In genomic region chr9:86839522-86839921, GRCh38 we compare ENCODE assay signal across 32 cellular contexts.
"Had no signal": no experiment of that assay in that cellular context is flagged by ENCODE, and none has a peak within 500 bp of the region (broad histone marks: within the 10 kb centered on the region; RNA-seq: fewer than 3 reads in every experiment).

No MANE protein-coding gene starts in this region.

- H3K4me3 ChIP-seq: ascending aorta, breast epithelium, MG63, Peyer's patch had no signal

- H3K27ac ChIP-seq: ascending aorta, breast epithelium, Peyer's patch, WERI-Rb-1 had no signal

- H3K27ac Mint-ChIP-seq: activated CD4-positive, alpha-beta memory T cell treated with anti-CD3 and anti-CD28 coated beads, Interleukin-2, amount 10 ng/mL, durations not matched to agents 7 days and 5 days; activated CD8-positive, alpha-beta memory T cell treated with anti-CD3 and anti-CD28 coated beads, Interleukin-2, amount 10 ng/mL, durations not matched to agents 7 days and 5 days; activated naive CD4-positive, alpha-beta T cell treated with anti-CD3 and anti-CD28 coated beads, Interleukin-2, amount 50 U/mL, for 24 hours; activated naive CD8-positive, alpha-beta T cell treated with anti-CD3 and anti-CD28 coated beads, Interleukin-2, amount 10 ng/mL, durations not matched to agents 7 days and 5 days had no signal

- H3K36me3 Mint-ChIP-seq: activated CD8-positive, alpha-beta memory T cell treated with anti-CD3 and anti-CD28 coated beads, Interleukin-2, amount 10 ng/mL, durations not matched to agents 7 days and 5 days; activated naive CD4-positive, alpha-beta T cell treated with anti-CD3 and anti-CD28 coated beads, Interleukin-2, amount 50 U/mL, for 24 hours; activated naive CD8-positive, alpha-beta T cell treated with anti-CD3 and anti-CD28 coated beads, Interleukin-2, amount 10 ng/mL, durations not matched to agents 7 days and 5 days had no signal

- ATAC-seq: activated CD8-positive, alpha-beta memory T cell treated with anti-CD3 and anti-CD28 coated beads, Interleukin-2, amount 10 ng/mL, durations not matched to agents 7 days and 5 days; PC-3 had no signal

- H3K9me3 ChIP-seq: ascending aorta, breast epithelium, MG63, Peyer's patch had no signal

- H3K36me3 ChIP-seq: ascending aorta, breast epithelium, MG63, Peyer's patch, WERI-Rb-1 had no signal

- H3K4me1 Mint-ChIP-seq: activated CD4-positive, alpha-beta memory T cell treated with anti-CD3 and anti-CD28 coated beads, Interleukin-2, amount 10 ng/mL, durations not matched to agents 7 days and 5 days; activated CD8-positive, alpha-beta memory T cell treated with anti-CD3 and anti-CD28 coated beads, Interleukin-2, amount 10 ng/mL, durations not matched to agents 7 days and 5 days; activated naive CD4-positive, alpha-beta T cell treated with anti-CD3 and anti-CD28 coated beads, Interleukin-2, amount 50 U/mL, for 24 hours; activated naive CD8-positive, alpha-beta T cell treated with anti-CD3 and anti-CD28 coated beads, Interleukin-2, amount 10 ng/mL, durations not matched to agents 7 days and 5 days had no signal

- DNase-seq: activated CD4-positive, alpha-beta memory T cell treated with anti-CD3 and anti-CD28 coated beads, Interleukin-2, amount 10 ng/mL, durations not matched to agents 7 days and 5 days; activated CD4-positive, alpha-beta T cell treated with anti-CD3 and anti-CD28 coated beads for 1 hour; activated CD4-positive, alpha-beta T cell treated with anti-CD3 and anti-CD28 coated beads for 48 hours; activated CD4-positive, CD25-positive, alpha-beta regulatory T cell; activated CD8-positive, alpha-beta memory T cell treated with anti-CD3 and anti-CD28 coated beads for 24 hours; activated CD8-positive, alpha-beta memory T cell treated with anti-CD3 and anti-CD28 coated beads, Interleukin-2, amount 10 ng/mL, durations not matched to agents 7 days and 5 days; activated CD8-positive, alpha-beta memory T cell treated with anti-CD3 and anti-CD28 coated beads, Interleukin-2, amount 50 U/mL, for 48 hours; activated gamma-delta T cell; activated naive CD4-positive, alpha-beta T cell treated with Interleukin-2 at 50 U/mL for 16 hours; activated naive CD8-positive, alpha-beta T cell treated with anti-CD3 and anti-CD28 coated beads, Interleukin-2, amount 10 ng/mL, durations not matched to agents 7 days and 5 days; activated T-cell treated with anti-CD3 and anti-CD28 coated beads, Interleukin-2, amount 50 U/mL, for 48 hours; amygdala; caudate nucleus; Karpas-422; KBM-7; MG63; NCI-H1048; NCI-H1105 treated with DMSO at 0.1 percent for 48 hours; NCI-H1436; NCI-H1694 treated with DMSO at 0.1 percent for 48 hours; NCI-H2029; NCI-H345; NCI-H524 treated with DMSO at 0.1 percent for 48 hours; PC-3; Peyer's patch; RPMI8226; SW 1271; T1000; WERI-Rb-1 had no signal

- H3K4me1 ChIP-seq: ascending aorta, breast epithelium, Peyer's patch had no signal

- H3K27me3 Mint-ChIP-seq: activated CD4-positive, alpha-beta memory T cell treated with anti-CD3 and anti-CD28 coated beads, Interleukin-2, amount 10 ng/mL, durations not matched to agents 7 days and 5 days; activated naive CD8-positive, alpha-beta T cell treated with anti-CD3 and anti-CD28 coated beads, Interleukin-2, amount 10 ng/mL, durations not matched to agents 7 days and 5 days had no signal

- H3K27me3 ChIP-seq: ascending aorta, breast epithelium, MG63, Peyer's patch had no signal

- H3K9me3 Mint-ChIP-seq: activated CD4-positive, alpha-beta memory T cell treated with anti-CD3 and anti-CD28 coated beads, Interleukin-2, amount 10 ng/mL, durations not matched to agents 7 days and 5 days; activated naive CD4-positive, alpha-beta T cell treated with anti-CD3 and anti-CD28 coated beads, Interleukin-2, amount 50 U/mL, for 24 hours; activated naive CD8-positive, alpha-beta T cell treated with anti-CD3 and anti-CD28 coated beads, Interleukin-2, amount 10 ng/mL, durations not matched to agents 7 days and 5 days had no signal

- H3K4me3 Mint-ChIP-seq: activated CD4-positive, alpha-beta memory T cell treated with anti-CD3 and anti-CD28 coated beads, Interleukin-2, amount 10 ng/mL, durations not matched to agents 7 days and 5 days; activated CD8-positive, alpha-beta memory T cell treated with anti-CD3 and anti-CD28 coated beads, Interleukin-2, amount 10 ng/mL, durations not matched to agents 7 days and 5 days; activated naive CD4-positive, alpha-beta T cell treated with anti-CD3 and anti-CD28 coated beads, Interleukin-2, amount 50 U/mL, for 24 hours; activated naive CD8-positive, alpha-beta T cell treated with anti-CD3 and anti-CD28 coated beads, Interleukin-2, amount 10 ng/mL, durations not matched to agents 7 days and 5 days had no signal
